ENCODE assay signal across 33 cellular contexts in the genomic region with DNA sequence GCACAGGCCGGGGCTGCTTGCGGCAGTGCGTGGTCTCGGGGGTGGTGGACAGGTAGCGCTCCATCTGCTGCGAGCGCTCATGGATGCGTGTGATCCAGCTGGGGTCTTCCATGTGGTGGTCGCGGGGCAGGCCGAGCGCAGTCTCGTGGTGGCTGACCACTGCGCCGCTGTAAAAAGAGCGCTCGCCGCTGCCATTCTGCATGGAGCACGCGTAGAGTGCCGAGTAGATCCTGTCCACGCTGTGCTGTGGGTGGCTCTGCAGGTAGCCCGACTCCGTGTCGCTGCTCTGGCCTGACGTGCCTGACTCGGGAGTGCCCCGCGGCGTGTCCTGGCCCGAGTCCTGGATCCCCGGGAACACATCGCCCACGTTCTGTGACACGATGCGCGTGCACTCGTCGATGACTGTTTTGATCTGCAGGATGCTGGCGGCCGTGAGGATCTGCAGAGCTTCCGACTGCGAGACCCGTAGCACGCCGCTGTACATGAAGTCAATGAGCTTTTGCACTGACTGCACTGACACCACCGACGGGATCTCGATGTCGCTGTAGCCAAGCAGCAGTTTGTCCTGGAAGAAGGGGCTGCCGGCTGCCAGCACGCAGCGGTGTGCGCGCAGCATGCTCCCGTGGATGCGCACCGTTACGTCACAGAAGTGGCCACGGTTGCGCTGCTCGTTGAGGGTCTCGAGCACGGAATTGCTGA. TPM values are rescaled to one million over a fixed set of nuclear protein-coding genes. Genes with fewer than 3 reads are reported as not detected.
DNase-seq lines count a peak whose midpoint lies in the region; ATAC-seq, FAIRE-seq and TF ChIP-seq lines count a peak whose summit lies in the region.
"Had no signal": no experiment of that assay in that cellular context is flagged by ENCODE, and none has a peak within 500 bp of the region (broad histone marks: within the 10 kb centered on the region; RNA-seq: fewer than 3 reads in every experiment).

No MANE protein-coding gene starts in this region.

- H3K4me3 Mint-ChIP-seq in chondrocyte (ENCODE audit: unreplicated experiment), result no peak overlapping the region
- H3K4me3 Mint-ChIP-seq: B cell; CD8-positive, alpha-beta T cell had no signal

- no peak overlapping the region for H2BK20ac ChIP-seq in IMR-90 (ENCODE audit: low read depth, low read length)

- DNase-seq in IMR-90, result no peak
- peak; percentile 79 for DNase-seq in chondrocyte (ENCODE audit: low spot score)
- peak; percentile 69 for DNase-seq in kidney
- DNase-seq in testis, result no peak
- no peak for DNase-seq in stimulated activated CD4-positive, alpha-beta T cell treated with anti-CD3 and anti-CD28 coated beads, Interleukin-2, amount 100 ng/mL, for 24 hours
- no peak for DNase-seq in MG63
- DNase-seq: CD8-positive, alpha-beta T cell; DMS 273 treated with DMSO at 0.1 percent for 48 hours; DMS79 treated with DMSO at 0.1 percent for 48 hours; GF-D8; H7; Kasumi-1; MV-4-11; NCI-H1105; NCI-H1436 treated with DMSO at 0.1 percent for 48 hours; NCI-H187 treated with DMSO at 0.1 percent for 48 hours; NCI-H2171 treated with DMSO at 0.1 percent for 48 hours; NCI-H345; NCI-H524 treated with DMSO at 0.1 percent for 48 hours; NCI-H774; PC-9; SHP77 treated with DMSO at 0.1 percent for 48 hours had no signal

- dilution Hi-C loops in IMR-90 (cut with HindIII; ENCODE audit: low sequenced_read_pairs, unreplicated experiment), result no loop called here

- FAIRE-seq in kidney (lab: Jason Lieb, UNC), result no peak
- FAIRE-seq: GM12892, GM19239, HepG2, K562 had no signal

- H2AFZ ChIP-seq in IMR-90 (replicated peaks; ENCODE audit: low read length, poor library complexity), result no peak overlapping the region
- H2AFZ ChIP-seq: PC-9 had no signal

- H4K20me1 ChIP-seq in IMR-90 (ENCODE audit: insufficient read depth, low read length), result no peaks in the 10 kb centered on the region

- H3K4ac ChIP-seq in IMR-90 (ENCODE audit: low read depth, low read length), result no peak overlapping the region

- peak overlapping the region; percentile 7 for H2AK9ac ChIP-seq in IMR-90 (replicated peaks; ENCODE audit: low read depth, low read length, poor library complexity)

- TF ChIP-seq POLR2A in IMR-90 (IDR thresholded peaks at IDR 0.05; ENCODE audit: low read depth, low read length) (no peak), testis (IDR thresholded peaks at IDR 0.05) (no peak)

- H2BK5ac ChIP-seq in IMR-90 (ENCODE audit: low read depth, low read length, poor library complexity, severe bottlenecking), result no peak overlapping the region

- intact Hi-C loops in IMR-90 (cut with micrococcal nuclease) (no loop called here), kidney (cut with DNase I) (no loop called here), testis (cut with DNase I; ENCODE audit: low total_unique reads) (no loop called here)

- no peak overlapping the region for H4K8ac ChIP-seq in IMR-90 (ENCODE audit: low read depth in 2 of 2, low read length in 2 of 2)

- no peaks in the 10 kb centered on the region for H3K4me1 Mint-ChIP-seq in chondrocyte (ENCODE audit: low read depth)

- H2BK15ac ChIP-seq in IMR-90 (ENCODE audit: low read depth, low read length), result no peak overlapping the region

- no peak overlapping the region for H4K91ac ChIP-seq in IMR-90 (ENCODE audit: insufficient read depth, low read depth, low read length)

- WGBS in IMR-90 (ENCODE audit: extremely low coverage in 2 of 2, insufficient read length in 1 of 2), 2 experiments, result 98% methylated on average over 60 of the region's 64 CpGs; no CpG with 5 or more reads in 1 of the 2 experiments
- 81 to 83% methylated on average over 31 to 61 of the region's 64 CpGs for WGBS in testis, 2 donors

- no peak overlapping the region for H2BK120ac ChIP-seq in IMR-90 (ENCODE audit: low read depth, low read length)

- no TSS peak for BruUV-seq in IMR-90 (replicated peaks; lab: Mats Ljungman, UMichigan)

- TF ChIP-seq CTCF in IMR-90 (conservative IDR thresholded peaks at IDR 0.05; ENCODE audit: low read depth, low read length) (no peak), chondrocyte (IDR thresholded peaks at IDR 0.05) (no peak), kidney (IDR thresholded peaks at IDR 0.05; ENCODE audit: borderline replicate concordance, extremely low read depth, insufficient read depth) (no peak), testis (IDR thresholded peaks at IDR 0.05) (no peak)

- no peak overlapping the region for H3K4me3 ChIP-seq in IMR-90 (ENCODE audit: insufficient read depth, low read depth, low read length)
- no peak overlapping the region for H3K4me3 ChIP-seq in kidney (ENCODE audit: low read length in 2 of 2)
- peak overlapping the region; percentile 18 to 19 for H3K4me3 ChIP-seq in testis
- H3K4me3 ChIP-seq in MG63, result no peak overlapping the region
- H3K4me3 ChIP-seq: K562, PC-9 had no signal

- peaks cover 8% of the 10 kb centered on the region; the same call in 1 of the 2 replicates for H3K9me1 ChIP-seq in IMR-90 (ENCODE audit: insufficient read depth, low read length)

- in situ Hi-C loops in IMR-90 (cut with MboI; ENCODE audit: low sequenced_read_pairs), result loop anchor here (25.0 kb wide), 1 partner anchor 1461 kb away; no protein-coding TSS in a partner anchor

- H3K23ac ChIP-seq in IMR-90 (ENCODE audit: low read depth, low read length), result no peak overlapping the region

- H3K36me3 ChIP-seq in IMR-90 (ENCODE audit: control insufficient read depth, insufficient read depth, low read length) (peaks cover 21% of the 10 kb centered on the region), kidney (ENCODE audit: control insufficient read depth in 1 of 2, insufficient read depth in 2 of 2, low read length in 2 of 2) (peaks cover 18 to 21% of the 10 kb centered on the region in 2 donors), testis (ENCODE audit: low read depth, missing control alignments) (no peaks in the 10 kb centered on the region), MG63 (no peaks in the 10 kb centered on the region; the same call in 1 of the 2 replicates)

- TF ChIP-seq RAD21 in IMR-90 (IDR thresholded peaks at IDR 0.05; ENCODE audit: low read length), result no peak

- no peak overlapping the region for H2AK5ac ChIP-seq in IMR-90 (ENCODE audit: low read depth, low read length)

- POLR2A ChIA-PET in IMR-90 (lab: Charles Lee; ENCODE audit: unreplicated experiment), result no interaction called here

- H3K9ac ChIP-seq in IMR-90 (ENCODE audit: low read depth, low read length), result no peak overlapping the region
- H3K9ac ChIP-seq in kidney (ENCODE audit: low read length in 2 of 2), result no peak overlapping the region

- peaks cover 22% of the 10 kb centered on the region for H3K36me3 Mint-ChIP-seq in chondrocyte (ENCODE audit: low read depth)

- H3K56ac ChIP-seq in IMR-90 (ENCODE audit: extremely low read depth, insufficient read depth, low read length), result no peak overlapping the region

- CTCF ChIA-PET in IMR-90 (lab: Yijun Ruan, JAX), result no interaction called here

- H3K9me3 Mint-ChIP-seq in chondrocyte (ENCODE audit: low read depth), result no peaks in the 10 kb centered on the region
- H3K9me3 Mint-ChIP-seq: CD8-positive, alpha-beta T cell had no signal

- H3K18ac ChIP-seq in IMR-90 (ENCODE audit: low read depth, low read length), result no peak overlapping the region

- ATAC-seq in IMR-90 (ENCODE audit: low read depth) (no peak), GM21423 (IDR thresholded peaks at IDR 0.05; ENCODE audit: unreplicated experiment) (no peak)
- ATAC-seq: CD8-positive, alpha-beta T cell; HepG2; K562 had no signal

- no peak overlapping the region for H3K27ac Mint-ChIP-seq in chondrocyte (ENCODE audit: unreplicated experiment)
- H3K27ac Mint-ChIP-seq: B cell; CD8-positive, alpha-beta T cell had no signal

- H3K14ac ChIP-seq in IMR-90 (replicated peaks; ENCODE audit: low read depth, low read length), result no peak overlapping the region

- H3K9me3 ChIP-seq in IMR-90 (ENCODE audit: control insufficient read depth, insufficient read depth, low read length), result no peaks in the 10 kb centered on the region; the same call in 1 of the 2 replicates
- no peaks in the 10 kb centered on the region for H3K9me3 ChIP-seq in kidney (ENCODE audit: control insufficient read depth in 1 of 2, low read length in 2 of 2)
- no peaks in the 10 kb centered on the region for H3K9me3 ChIP-seq in testis
- H3K9me3 ChIP-seq in MG63, result no peaks in the 10 kb centered on the region

- H3K27me3 ChIP-seq in IMR-90 (ENCODE audit: control insufficient read depth, insufficient read depth, low read length), result no peaks in the 10 kb centered on the region
- H3K27me3 ChIP-seq in testis, result no peaks in the 10 kb centered on the region
- H3K27me3 ChIP-seq in MG63, result no peaks in the 10 kb centered on the region

- no peak overlapping the region for H4K5ac ChIP-seq in IMR-90 (ENCODE audit: low read depth, low read length)

- H3K27ac ChIP-seq in IMR-90 (ENCODE audit: insufficient read depth, low read length), result no peak overlapping the region
- no peak overlapping the region for H3K27ac ChIP-seq in kidney (ENCODE audit: low read depth in 2 of 2, low read length in 2 of 2)
- H3K27ac ChIP-seq in testis, result no peak overlapping the region
- H3K27ac ChIP-seq: C4-2B, PC-9 had no signal

- H3K27me3 Mint-ChIP-seq in chondrocyte (ENCODE audit: low read depth), result no peaks in the 10 kb centered on the region
- H3K27me3 Mint-ChIP-seq: B cell had no signal

- H3K4me1 ChIP-seq in IMR-90 (ENCODE audit: control insufficient read depth, insufficient read depth, low read length) (no peaks in the 10 kb centered on the region), kidney (ENCODE audit: control insufficient read depth in 1 of 2, insufficient read depth in 1 of 2, low read depth in 1 of 2, low read length in 2 of 2) (peaks cover 0 to 2% of the 10 kb centered on the region in 2 donors), testis (no peaks in the 10 kb centered on the region)

- H3K4me2 ChIP-seq in IMR-90 (ENCODE audit: low read depth, low read length), result no peak overlapping the region
- H3K4me2 ChIP-seq: PC-9 had no signal

- H3K79me1 ChIP-seq in IMR-90 (ENCODE audit: low read depth in 1 of 2, low read length in 2 of 2), result peaks cover 0 to 4% of the 10 kb centered on the region in 2 experiments; a peak in 2 of 4 replicates

TF ChIP-seq in IMR-90, 13 proteins besides CTCF, POLR2A, EP300 and RAD21 (continues in another document):
- TF ChIP-seq, protein P1, sequence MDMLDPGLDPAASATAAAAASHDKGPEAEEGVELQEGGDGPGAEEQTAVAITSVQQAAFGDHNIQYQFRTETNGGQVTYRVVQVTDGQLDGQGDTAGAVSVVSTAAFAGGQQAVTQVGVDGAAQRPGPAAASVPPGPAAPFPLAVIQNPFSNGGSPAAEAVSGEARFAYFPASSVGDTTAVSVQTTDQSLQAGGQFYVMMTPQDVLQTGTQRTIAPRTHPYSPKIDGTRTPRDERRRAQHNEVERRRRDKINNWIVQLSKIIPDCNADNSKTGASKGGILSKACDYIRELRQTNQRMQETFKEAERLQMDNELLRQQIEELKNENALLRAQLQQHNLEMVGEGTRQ (IDR thresholded peaks at IDR 0.05; ENCODE audit: low read depth, low read length), result no peak

RNA-seq across cellular contexts. Expression of a gene that starts 57.4 kb away (rescaled TPM):
- total RNA-seq in IMR-90 (2012; rRNA removed) (not detected in 2 replicates), chondrocyte (not detected in 3 replicates), kidney (2.7 TPM), testis (1 to 10 TPM in 1 of 2 donors, under 1 TPM in 1; 0.50 to 1.2 TPM)
- polyA plus RNA-seq in IMR-90 (2012; rRNA removed) (not detected in 2 replicates), kidney (ENCODE audit: insufficient read depth, low read depth, low replicate concordance) (not detected), testis (ENCODE audit: insufficient read depth, low read depth, low replicate concordance) (1.4 TPM)
- not detected in 2 replicates for polyA plus RNA-seq in IMR-90 (2012; cell fraction: cytosol; rRNA removed)
- polyA plus RNA-seq in IMR-90 (2012; cell fraction: nucleus; rRNA removed; ENCODE audit: low replicate concordance), result not detected in 2 replicates
- total RNA-seq in MG63 (2014; rRNA removed; shearing (Covaris generic); ENCODE audit: low replicate concordance), result not detected in 2 replicates
- total RNA-seq: A673, H7, HepG2, HT1080, M059J, PC-9, RPMI7951 had no signal
- polyA plus RNA-seq: HepG2, K562 had no signal

Comparison
In these comparisons a context has a peak if more than half of its experiments do, and no peak if none do; other contexts are left out.
1. DNase-seq: peak in chondrocyte (single experiment) and kidney (single experiment); none in IMR-90 (single experiment), testis (single experiment), stimulated activated CD4-positive, alpha-beta T cell treated with anti-CD3 and anti-CD28 coated beads, Interleukin-2, amount 100 ng/mL, for 24 hours (0 of 2) and MG63 (single experiment).
2. H3K4me3 ChIP-seq: peak in testis (2 of 2); none in IMR-90 (single experiment), kidney (0 of 2) and MG63 (single experiment).